Comparison of ENCODE assay signal across 28 cellular contexts in genomic region chr14:77867476-77867875, GRCh38.
"Had no signal": no experiment of that assay in that cellular context is flagged by ENCODE, and none has a peak within 500 bp of the region (broad histone marks: within the 10 kb centered on the region; RNA-seq: fewer than 3 reads in every experiment).

No MANE protein-coding gene starts in this region.

- DNase-seq: natural killer cell; occipital lobe; ovary; right cardiac atrium; right lobe of liver; sigmoid colon; small intestine; stimulated activated CD4-positive, alpha-beta T cell treated with anti-CD3 and anti-CD28 coated beads, Interleukin-15, amount 100 ng/mL, for 24 hours; stimulated activated CD4-positive, alpha-beta T cell treated with anti-CD3 and anti-CD28 coated beads, Interleukin-2, amount 100 ng/mL, for 24 hours; stimulated activated CD4-positive, alpha-beta T cell treated with anti-CD3 and anti-CD28 coated beads, Interleukin-2, amount 100 ng/mL, for 48 hours; stimulated activated CD4-positive, alpha-beta T cell treated with anti-CD3 and anti-CD28 coated beads, Interleukin-4, amount 100 ng/mL, for 24 hours; stimulated activated naive CD4-positive, alpha-beta T cell; stimulated activated naive CD8-positive, alpha-beta T cell treated with anti-CD3 and anti-CD28 coated beads, Interleukin-15, amount 100 ng/mL, for 72 hours; stimulated activated naive CD8-positive, alpha-beta T cell treated with anti-CD3 and anti-CD28 coated beads, Interleukin-15, Interleukin-2, amounts not matched to agents 100 U/mL and 50 U/mL, for 24 hours; substantia nigra; testis; tibial artery; transverse colon; upper lobe of right lung had no signal

- H3K4me1 Mint-ChIP-seq: nephron had no signal

- ATAC-seq: natural killer cell; psoas muscle; right cardiac atrium; right lobe of liver; stimulated activated effector memory CD8-positive, alpha-beta T cell treated with anti-CD3 and anti-CD28 coated beads, Interleukin-12 subunit alpha, Interleukin-12 subunit beta, amount 100 ng/mL, for 72 hours; stimulated activated naive CD8-positive, alpha-beta T cell treated with anti-CD3 and anti-CD28 coated beads, Interleukin-15, Interleukin-2, amounts not matched to agents 100 U/mL and 50 U/mL, for 24 hours; upper lobe of right lung had no signal

- H3K9me3 Mint-ChIP-seq: natural killer cell; stimulated activated effector memory CD8-positive, alpha-beta T cell treated with anti-CD3 and anti-CD28 coated beads, Interleukin-12 subunit alpha, Interleukin-12 subunit beta, amount 100 ng/mL, for 72 hours; stimulated activated naive CD8-positive, alpha-beta T cell treated with anti-CD3 and anti-CD28 coated beads, Interleukin-15, amount 100 ng/mL, for 72 hours; type B pancreatic cell had no signal

- H3K4me2 ChIP-seq: neural progenitor cell had no signal

- H3K4me3 ChIP-seq: neural progenitor cell, ovary, psoas muscle, right lobe of liver, sigmoid colon, suprapubic skin, testis, tibial artery, transverse colon, upper lobe of right lung, vagina had no signal

- H3K27me3 Mint-ChIP-seq: progenitor cell of endocrine pancreas; stimulated activated naive CD8-positive, alpha-beta T cell treated with anti-CD3 and anti-CD28 coated beads, Interleukin-15, amount 100 ng/mL, for 72 hours; type B pancreatic cell had no signal

- H3K27me3 ChIP-seq: neural progenitor cell, ovary, right lobe of liver, sigmoid colon, suprapubic skin, testis, tibial artery, transverse colon, upper lobe of right lung, vagina had no signal

- H3K4me3 Mint-ChIP-seq: natural killer cell; nephron; neural progenitor cell; stimulated activated effector memory CD8-positive, alpha-beta T cell treated with anti-CD3 and anti-CD28 coated beads, Interleukin-12 subunit alpha, Interleukin-12 subunit beta, amount 100 ng/mL, for 72 hours; stimulated activated naive CD8-positive, alpha-beta T cell treated with anti-CD3 and anti-CD28 coated beads, Interleukin-15, amount 100 ng/mL, for 72 hours; type B pancreatic cell had no signal

- FAIRE-seq: small intestine had no signal

- H3K9ac ChIP-seq: neural progenitor cell, parathyroid adenoma had no signal

- H3K9me3 ChIP-seq: ovary, psoas muscle, right lobe of liver, sigmoid colon, suprapubic skin, testis, tibial artery, transverse colon, upper lobe of right lung, vagina had no signal

- H3K36me3 Mint-ChIP-seq: natural killer cell; stimulated activated effector memory CD8-positive, alpha-beta T cell treated with anti-CD3 and anti-CD28 coated beads, Interleukin-12 subunit alpha, Interleukin-12 subunit beta, amount 100 ng/mL, for 72 hours had no signal

- H3K36me3 ChIP-seq: neural progenitor cell, ovary, right lobe of liver, sigmoid colon, suprapubic skin, transverse colon, upper lobe of right lung, vagina had no signal

- H2AFZ ChIP-seq: neural progenitor cell, parathyroid adenoma had no signal

- H3K27ac Mint-ChIP-seq: natural killer cell; nephron; neural progenitor cell; progenitor cell of endocrine pancreas; stimulated activated effector memory CD8-positive, alpha-beta T cell treated with anti-CD3 and anti-CD28 coated beads, Interleukin-12 subunit alpha, Interleukin-12 subunit beta, amount 100 ng/mL, for 72 hours; stimulated activated naive CD8-positive, alpha-beta T cell treated with anti-CD3 and anti-CD28 coated beads, Interleukin-15, amount 100 ng/mL, for 72 hours; type B pancreatic cell had no signal

- H3K4me1 ChIP-seq: neural progenitor cell, parathyroid adenoma, right lobe of liver, sigmoid colon, suprapubic skin, testis, tibial artery, transverse colon, upper lobe of right lung, vagina had no signal

- H3K27ac ChIP-seq: neural progenitor cell, ovary, parathyroid adenoma, psoas muscle, right lobe of liver, sigmoid colon, suprapubic skin, testis, tibial artery, transverse colon, upper lobe of right lung, vagina had no signal
